10 cellular contexts compared by ENCODE assay signal in the genomic region with DNA sequence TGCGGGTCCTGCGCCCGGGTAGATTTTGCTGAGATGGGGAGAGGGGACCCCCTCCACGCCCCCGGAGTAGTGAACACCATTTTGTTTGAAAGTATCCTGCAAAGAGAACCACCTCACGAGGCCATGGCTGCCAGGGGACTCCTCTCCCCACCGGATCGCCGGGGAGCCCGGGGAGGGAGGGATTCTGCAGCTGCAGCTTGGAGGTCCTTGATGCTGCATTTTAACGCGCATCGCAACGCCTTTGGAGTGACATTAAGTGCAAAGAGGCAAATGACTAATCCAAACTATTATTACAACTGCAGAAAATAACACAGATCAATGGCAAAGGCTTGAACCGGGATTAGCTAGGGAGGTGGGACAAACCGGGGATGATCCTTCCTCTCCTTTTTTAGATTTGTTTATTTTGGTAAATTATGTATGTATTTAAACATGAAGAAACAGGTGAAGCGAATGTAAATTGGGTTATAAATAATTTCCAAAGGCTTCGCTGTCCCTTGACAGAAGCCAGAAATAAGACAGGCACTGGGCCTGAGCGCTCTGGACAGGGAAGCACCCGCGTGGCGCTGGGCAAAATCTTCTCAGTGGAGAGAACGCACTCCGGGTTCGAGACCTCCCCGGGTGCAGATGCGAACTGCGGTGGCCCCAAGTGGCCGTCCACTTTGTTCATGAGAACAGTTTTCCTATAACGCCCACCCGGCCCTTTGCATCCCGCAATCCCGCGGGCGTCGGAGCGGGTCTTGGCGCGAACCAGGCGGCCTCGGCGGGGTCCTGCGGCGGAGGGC. TPM values are rescaled to one million over a fixed set of nuclear protein-coding genes. Genes with fewer than 3 reads are reported as not detected.
DNase-seq lines count a peak whose midpoint lies in the region; ATAC-seq, FAIRE-seq and TF ChIP-seq lines count a peak whose summit lies in the region.
"Had no signal": no experiment of that assay in that cellular context is flagged by ENCODE, and none has a peak within 500 bp of the region (broad histone marks: within the 10 kb centered on the region; RNA-seq: fewer than 3 reads in every experiment).

No MANE protein-coding gene starts in this region.

- H3K27me3 ChIP-seq in right atrium auricular region (peaks cover 39 to 42% of the 10 kb centered on the region in 2 donors), layer of hippocampus (ENCODE audit: control insufficient read depth, insufficient read depth, low read length) (peaks cover 23% of the 10 kb centered on the region), tibial artery (peaks cover 7 to 88% of the 10 kb centered on the region in 2 donors)

- H3K27ac ChIP-seq in right atrium auricular region, result no peak overlapping the region
- H3K27ac ChIP-seq in layer of hippocampus (ENCODE audit: low read depth, low read length), result peak overlapping the region; percentile 73
- no peak overlapping the region for H3K27ac ChIP-seq in tibial artery
- H3K27ac ChIP-seq in RWPE1, result no peak overlapping the region
- H3K27ac ChIP-seq: HL-60 had no signal

- TF ChIP-seq CTCF in right atrium auricular region (IDR thresholded peaks at IDR 0.05) (no peak), tibial artery (IDR thresholded peaks at IDR 0.05) (no peak), RWPE1 (conservative IDR thresholded peaks at IDR 0.05; ENCODE audit: low read depth) (no peak)

- CTCF ChIA-PET in RWPE1 (lab: Yijun Ruan, JAX), result interaction anchor here (0.6 to 2.4 kb wide), 29 partner anchors 8 to 433 kb away, joined by 3 to 23 read pairs (median 4); no protein-coding TSS in a partner anchor

- H3K36me3 ChIP-seq in right atrium auricular region, result no peaks in the 10 kb centered on the region
- no peaks in the 10 kb centered on the region for H3K36me3 ChIP-seq in tibial artery

- H3K4me3 ChIP-seq in right atrium auricular region, result peak overlapping the region in 1 of 2 donors; percentile 46
- H3K4me3 ChIP-seq in tibial artery, result peak overlapping the region; percentile 2 to 45

- no peak for FAIRE-seq in RCC 7860 (lab: Jason Lieb, UNC)
- FAIRE-seq: frontal cortex had no signal

- no peaks in the 10 kb centered on the region for H3K9me3 ChIP-seq in right atrium auricular region
- H3K9me3 ChIP-seq in tibial artery, result no peaks in the 10 kb centered on the region

- peak; percentile 36 for ATAC-seq in Right ventricle myocardium superior (ENCODE audit: poor library complexity)
- ATAC-seq in GM21786 (IDR thresholded peaks at IDR 0.05; ENCODE audit: unreplicated experiment), result no peak

- intact Hi-C loops in Right ventricle myocardium superior (cut with DNase I), result loop anchor here (5.0 kb wide), 2 partner anchors 75 to 95 kb away; no protein-coding TSS in a partner anchor
- intact Hi-C loops in tibial artery (cut with DNase I; ENCODE audit: low total_unique reads), result loop anchor here (5.0 kb wide), 1 partner anchor 95 kb away; no protein-coding TSS in a partner anchor

- POLR2A ChIA-PET in RWPE1 (lab: Yijun Ruan, JAX; ENCODE audit: low non-redundant PET), result no interaction called here

- H3K4me1 ChIP-seq in right atrium auricular region, result peaks cover 0 to 37% of the 10 kb centered on the region in 2 donors
- H3K4me1 ChIP-seq in tibial artery, result peaks cover 0 to 41% (median 35%) of the 10 kb centered on the region in 4 donors

- DNase-seq in Right ventricle myocardium superior (no peak), right atrium auricular region (ENCODE audit: low spot score) (no peak), tibial artery (no peak), RWPE1 (ENCODE audit: low spot score) (no peak), RCC 7860 (ENCODE audit: low spot score) (no peak)
- DNase-seq in activated T-cell treated with anti-CD3 and anti-CD28 coated beads, Interleukin-2, amount 50 U/mL, for 48 hours, result peak; percentile 27 to 28

RNA-seq across cellular contexts. Expression of a gene that starts 0.9 kb away (rescaled TPM):
- total RNA-seq in Right ventricle myocardium superior, result not detected
- total RNA-seq in right atrium auricular region, result under 1 TPM in 1 of 2 donors, not detected in 1; 0.12 TPM

Comparison
In these comparisons a context has a peak if more than half of its experiments do, and no peak if none do; other contexts are left out.
1. DNase-seq: peak in activated T-cell treated with anti-CD3 and anti-CD28 coated beads, Interleukin-2, amount 50 U/mL, for 48 hours (2 of 2); none in Right ventricle myocardium superior (single experiment), right atrium auricular region (single experiment), tibial artery (0 of 2), RWPE1 (single experiment) and RCC 7860 (single experiment).